Comparison of ENCODE assay signal across 8 cellular contexts in the genomic region with DNA sequence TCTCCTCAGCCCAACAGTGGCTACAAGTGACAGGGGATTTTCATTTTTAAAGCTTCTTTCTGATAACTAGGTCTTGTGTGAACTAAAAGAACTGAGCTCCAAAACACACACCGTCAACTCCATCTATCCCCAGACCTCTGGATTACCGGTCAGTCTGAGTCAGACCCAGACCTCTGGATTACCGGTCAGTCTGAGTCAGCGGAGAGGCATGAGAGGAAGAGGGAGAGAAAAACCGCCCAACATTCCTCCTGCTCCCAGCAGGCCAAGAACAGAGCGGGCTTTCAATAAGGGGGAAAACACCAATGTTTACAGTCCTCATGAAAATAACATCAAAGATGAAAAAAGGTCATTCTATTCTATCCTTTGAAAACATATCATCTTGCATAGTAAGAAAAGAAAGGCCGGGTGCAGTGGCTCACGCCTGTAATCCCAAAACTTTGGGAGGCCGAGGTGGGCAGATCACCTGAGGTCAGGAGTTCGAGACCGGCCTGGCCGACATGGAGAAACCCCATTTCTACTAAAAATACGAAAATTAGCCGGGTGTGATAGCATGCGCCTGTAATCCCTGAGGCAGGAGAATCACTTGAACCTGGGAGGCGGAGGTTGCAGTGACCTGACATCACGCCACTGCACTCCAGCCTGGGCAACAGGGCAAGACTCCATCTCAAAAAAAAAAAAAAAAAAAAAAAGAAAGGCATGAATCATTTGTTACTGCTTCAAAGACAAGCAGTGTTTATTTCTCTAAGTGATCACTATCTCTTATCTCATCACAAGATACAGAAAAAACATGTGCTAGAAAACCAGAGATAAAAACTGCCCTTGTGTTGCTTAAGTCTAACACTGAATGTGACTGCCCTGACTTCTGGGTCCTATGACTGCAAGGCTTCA. TPM values are rescaled to one million over a fixed set of nuclear protein-coding genes. Genes with fewer than 3 reads are reported as not detected.
DNase-seq lines count a peak whose midpoint lies in the region; ATAC-seq and TF ChIP-seq lines count a peak whose summit lies in the region.

No MANE protein-coding gene starts in this region.

- H3K9ac ChIP-seq in skeletal muscle satellite cell (ENCODE audit: low read depth, low read length): peak overlapping the region; percentile 91

- H3K27me3 ChIP-seq in cardiac muscle cell (peaks cover 9% of the 10 kb centered on the region), skeletal muscle satellite cell (ENCODE audit: control insufficient read depth, insufficient read depth, low read length) (no peaks in the 10 kb centered on the region)

- H3K4me1 ChIP-seq in cardiac muscle cell (ENCODE audit: low read depth): peaks cover 27% of the 10 kb centered on the region
- H3K4me1 ChIP-seq in skeletal muscle satellite cell (ENCODE audit: control insufficient read depth, insufficient read depth, low read length): peaks cover 75% of the 10 kb centered on the region

- TF ChIP-seq CTCF in cardiac muscle cell (IDR thresholded peaks at IDR 0.05; ENCODE audit: low read depth, low read length): no peak

- peak overlapping the region; percentile 80 for H3K27ac Mint-ChIP-seq in activated CD4-positive, alpha-beta T cell treated with anti-CD3 and anti-CD28 coated beads, Interleukin-2, amount 10 ng/mL, durations not matched to agents 24 days and 14 days
- peak overlapping the region; percentile 78 for H3K27ac Mint-ChIP-seq in activated T-helper 2 cell treated with anti-CD3 and anti-CD28 coated beads, Interferon-gamma antibody, Interleukin-2, Interleukin-4, amounts not matched to agents 10 μg/mL and 5 μg/mL and 100 μg/mL, durations not matched to agents 14 hours and 24 hours and 36 hours

- H3K4me1 Mint-ChIP-seq in activated CD4-positive, alpha-beta T cell treated with anti-CD3 and anti-CD28 coated beads, Interleukin-2, amount 10 ng/mL, durations not matched to agents 24 days and 14 days: peaks cover 75% of the 10 kb centered on the region
- H3K4me1 Mint-ChIP-seq in activated T-helper 2 cell treated with anti-CD3 and anti-CD28 coated beads, Interferon-gamma antibody, Interleukin-2, Interleukin-4, amounts not matched to agents 10 μg/mL and 5 μg/mL and 100 μg/mL, durations not matched to agents 14 hours and 24 hours and 36 hours (ENCODE audit: low read depth): peaks cover 74% of the 10 kb centered on the region

- H3K4me2 ChIP-seq in skeletal muscle satellite cell (ENCODE audit: low read length): peak overlapping the region; percentile 89

- DNase-seq in activated CD4-positive, alpha-beta T cell treated with anti-CD3 and anti-CD28 coated beads, Interleukin-2, amount 10 ng/mL, durations not matched to agents 24 days and 14 days: no peak
- no peak for DNase-seq in activated CD4-positive, alpha-beta T cell treated with anti-CD3 and anti-CD28 coated beads, Interleukin-2, amount 50 U/mL, for 4 hours
- DNase-seq in activated T-helper 2 cell treated with anti-CD3 and anti-CD28 coated beads, Interferon-gamma antibody, Interleukin-2, Interleukin-4, amounts not matched to agents 10 μg/mL and 5 μg/mL and 100 μg/mL, durations not matched to agents 14 hours and 24 hours and 36 hours (ENCODE audit: low spot score): no peak
- DNase-seq in cardiac muscle cell (ENCODE audit: low read depth in 1 of 2, low spot score in 1 of 2) (peak in 1 of 2 donors; percentile 95), DMS79 treated with DMSO at 0.1 percent for 48 hours (lab: John Stamatoyannopoulos, UW) (no peak), ecto neural progenitor cell (ENCODE audit: low spot score) (no peak)

- peak overlapping the region; percentile 95 for H3K27ac ChIP-seq in cardiac muscle cell

- H3K36me3 Mint-ChIP-seq in activated CD4-positive, alpha-beta T cell treated with anti-CD3 and anti-CD28 coated beads, Interleukin-2, amount 10 ng/mL, durations not matched to agents 24 days and 14 days (ENCODE audit: low read depth): peaks cover 27% of the 10 kb centered on the region
- peaks cover 22% of the 10 kb centered on the region for H3K36me3 Mint-ChIP-seq in activated T-helper 2 cell treated with anti-CD3 and anti-CD28 coated beads, Interferon-gamma antibody, Interleukin-2, Interleukin-4, amounts not matched to agents 10 μg/mL and 5 μg/mL and 100 μg/mL, durations not matched to agents 14 hours and 24 hours and 36 hours (ENCODE audit: low read depth)

- no peak for ATAC-seq in activated CD4-positive, CD25-positive, alpha-beta regulatory T cell treated with anti-CD3 and anti-CD28 coated beads, Interleukin-2, amount 50 U/mL, for 24 hours

- intact Hi-C loops in activated CD4-positive, alpha-beta T cell treated with anti-CD3 and anti-CD28 coated beads, Interleukin-2, amount 10 ng/mL, durations not matched to agents 24 days and 14 days (cut with micrococcal nuclease): no loop called here
- intact Hi-C loops in activated T-helper 2 cell treated with anti-CD3 and anti-CD28 coated beads, Interferon-gamma antibody, Interleukin-2, Interleukin-4, amounts not matched to agents 10 μg/mL and 5 μg/mL and 100 μg/mL, durations not matched to agents 14 hours and 24 hours and 36 hours (cut with micrococcal nuclease): loop anchor here (2.0 to 5.0 kb wide), 2 partner anchors 23 to 207 kb away; no protein-coding TSS in a partner anchor

- H3K27me3 Mint-ChIP-seq in activated CD4-positive, alpha-beta T cell treated with anti-CD3 and anti-CD28 coated beads, Interleukin-2, amount 10 ng/mL, durations not matched to agents 24 days and 14 days: no peaks in the 10 kb centered on the region
- H3K27me3 Mint-ChIP-seq in activated T-helper 2 cell treated with anti-CD3 and anti-CD28 coated beads, Interferon-gamma antibody, Interleukin-2, Interleukin-4, amounts not matched to agents 10 μg/mL and 5 μg/mL and 100 μg/mL, durations not matched to agents 14 hours and 24 hours and 36 hours (ENCODE audit: low read depth): no peaks in the 10 kb centered on the region

- peak overlapping the region; percentile 78 for H3K4me3 Mint-ChIP-seq in activated CD4-positive, alpha-beta T cell treated with anti-CD3 and anti-CD28 coated beads, Interleukin-2, amount 10 ng/mL, durations not matched to agents 24 days and 14 days
- H3K4me3 Mint-ChIP-seq in activated T-helper 2 cell treated with anti-CD3 and anti-CD28 coated beads, Interferon-gamma antibody, Interleukin-2, Interleukin-4, amounts not matched to agents 10 μg/mL and 5 μg/mL and 100 μg/mL, durations not matched to agents 14 hours and 24 hours and 36 hours (ENCODE audit: low read depth): peak overlapping the region; percentile 76

- peaks cover 3% of the 10 kb centered on the region for H3K36me3 ChIP-seq in cardiac muscle cell
- peaks cover 22% of the 10 kb centered on the region for H3K36me3 ChIP-seq in skeletal muscle satellite cell (ENCODE audit: insufficient read depth, low read length)

- no peaks in the 10 kb centered on the region for H3K9me3 Mint-ChIP-seq in activated CD4-positive, alpha-beta T cell treated with anti-CD3 and anti-CD28 coated beads, Interleukin-2, amount 10 ng/mL, durations not matched to agents 24 days and 14 days
- H3K9me3 Mint-ChIP-seq in activated T-helper 2 cell treated with anti-CD3 and anti-CD28 coated beads, Interferon-gamma antibody, Interleukin-2, Interleukin-4, amounts not matched to agents 10 μg/mL and 5 μg/mL and 100 μg/mL, durations not matched to agents 14 hours and 24 hours and 36 hours: no peaks in the 10 kb centered on the region

- H3K4me3 ChIP-seq in cardiac muscle cell (no peak overlapping the region), skeletal muscle satellite cell (ENCODE audit: low read length) (peak overlapping the region; percentile 88)

- H3K9me3 ChIP-seq in cardiac muscle cell (ENCODE audit: low read depth): no peaks in the 10 kb centered on the region
- H3K9me3 ChIP-seq in skeletal muscle satellite cell (replicated peaks; ENCODE audit: low read length): no peaks in the 10 kb centered on the region

RNA-seq across cellular contexts. Expression of a gene that starts 3.4 kb away (rescaled TPM):
- total RNA-seq in activated CD4-positive, alpha-beta T cell treated with anti-CD3 and anti-CD28 coated beads, Interleukin-2, amount 10 ng/mL, durations not matched to agents 24 days and 14 days: 44.2 and 46.5 TPM in 2 replicates
- 48.1 and 48.3 TPM in 2 replicates for total RNA-seq in activated T-helper 2 cell treated with anti-CD3 and anti-CD28 coated beads, Interferon-gamma antibody, Interleukin-2, Interleukin-4, amounts not matched to agents 10 μg/mL and 5 μg/mL and 100 μg/mL, durations not matched to agents 14 hours and 24 hours and 36 hours
- total RNA-seq in cardiac muscle cell: 204 and 218 TPM in 2 replicates
- 240 and 253 TPM in 2 replicates for polyA plus RNA-seq in cardiac muscle cell
- total RNA-seq in skeletal muscle satellite cell (2012; rRNA removed): 97.6 and 155 TPM in 2 replicates

RNA-seq across cellular contexts. Expression of a gene that starts 50.6 kb away (rescaled TPM):
- total RNA-seq in activated CD4-positive, alpha-beta T cell treated with anti-CD3 and anti-CD28 coated beads, Interleukin-2, amount 10 ng/mL, durations not matched to agents 24 days and 14 days: 265 and 266 TPM in 2 replicates
- total RNA-seq in activated T-helper 2 cell treated with anti-CD3 and anti-CD28 coated beads, Interferon-gamma antibody, Interleukin-2, Interleukin-4, amounts not matched to agents 10 μg/mL and 5 μg/mL and 100 μg/mL, durations not matched to agents 14 hours and 24 hours and 36 hours: 210 and 212 TPM in 2 replicates
- 0.25 and 0.57 TPM in 2 replicates for total RNA-seq in cardiac muscle cell
- polyA plus RNA-seq in cardiac muscle cell: 0.12 and 0.27 TPM in 2 replicates
- total RNA-seq in skeletal muscle satellite cell (2012; rRNA removed): 1.7 TPM in 1 of 2 replicates, not detected in the other

RNA-seq across cellular contexts. Expression of a gene that starts 52.2 kb away (rescaled TPM):
- total RNA-seq in activated CD4-positive, alpha-beta T cell treated with anti-CD3 and anti-CD28 coated beads, Interleukin-2, amount 10 ng/mL, durations not matched to agents 24 days and 14 days: 90.3 and 90.6 TPM in 2 replicates
- total RNA-seq in activated T-helper 2 cell treated with anti-CD3 and anti-CD28 coated beads, Interferon-gamma antibody, Interleukin-2, Interleukin-4, amounts not matched to agents 10 μg/mL and 5 μg/mL and 100 μg/mL, durations not matched to agents 14 hours and 24 hours and 36 hours: 86.1 and 87.0 TPM in 2 replicates
- 63.0 and 89.8 TPM in 2 replicates for total RNA-seq in cardiac muscle cell
- polyA plus RNA-seq in cardiac muscle cell: 95.9 and 121 TPM in 2 replicates
- total RNA-seq in skeletal muscle satellite cell (2012; rRNA removed): 57.3 and 98.5 TPM in 2 replicates

Comparison
In these comparisons a context has a peak if more than half of its experiments do, and no peak if none do; other contexts are left out.
1. RNA of a gene that starts 50.6 kb away (total RNA-seq): 265 to 266 TPM in activated CD4-positive, alpha-beta T cell treated with anti-CD3 and anti-CD28 coated beads, Interleukin-2, amount 10 ng/mL, durations not matched to agents 24 days and 14 days and 210 to 212 TPM in activated T-helper 2 cell treated with anti-CD3 and anti-CD28 coated beads, Interferon-gamma antibody, Interleukin-2, Interleukin-4, amounts not matched to agents 10 μg/mL and 5 μg/mL and 100 μg/mL, durations not matched to agents 14 hours and 24 hours and 36 hours; 0.25 to 0.57 TPM in cardiac muscle cell; every median in the first group is over 100 times any median in the second.